9 cellular contexts compared by ENCODE assay signal in genomic region chr9:110254500-110254899, GRCh38. TPM values are rescaled to one million over a fixed set of nuclear protein-coding genes. Genes with fewer than 3 reads are reported as not detected.
A peak's percentile ranks its signal among the peaks of the same experiment; 100 is the strongest.
DNase-seq lines count a peak whose midpoint lies in the region; ATAC-seq, FAIRE-seq and TF ChIP-seq lines count a peak whose summit lies in the region.
"Had no signal": no experiment of that assay in that cellular context is flagged by ENCODE, and none has a peak within 500 bp of the region (broad histone marks: within the 10 kb centered on the region; RNA-seq: fewer than 3 reads in every experiment).

No MANE protein-coding gene starts in this region.

- H4K20me1 ChIP-seq in OCI-LY1 (ENCODE audit: insufficient read depth, low read length) (no peaks in the 10 kb centered on the region), endothelial cell of umbilical vein (replicated peaks; ENCODE audit: control insufficient read depth, extremely low read depth, insufficient read depth, low read length) (no peaks in the 10 kb centered on the region)

- peak overlapping the region; percentile 83 for H3K27ac Mint-ChIP-seq in CD4-positive, alpha-beta T cell

- peak overlapping the region; percentile 89 for H3K4me2 ChIP-seq in OCI-LY1 (ENCODE audit: low read length)
- H3K4me2 ChIP-seq in endothelial cell of umbilical vein (ENCODE audit: insufficient read depth, low read length) = peak overlapping the region; percentile 67

- no peaks in the 10 kb centered on the region for H3K9me2 ChIP-seq in OCI-LY1 (ENCODE audit: low read depth, low read length)

- H3K9me3 ChIP-seq in CD4-positive, alpha-beta T cell (ENCODE audit: control insufficient read depth, low read length) = no peaks in the 10 kb centered on the region
- H3K9me3 ChIP-seq in OCI-LY1 (ENCODE audit: low read length) (no peaks in the 10 kb centered on the region), endothelial cell of umbilical vein (replicated peaks; ENCODE audit: control insufficient read depth, insufficient read depth, low read length) (no peaks in the 10 kb centered on the region), neutrophil (no peaks in the 10 kb centered on the region)

- no peak for ATAC-seq in CD4-positive, alpha-beta T cell (ENCODE audit: poor library complexity)
- ATAC-seq in HG03108 (IDR thresholded peaks at IDR 0.05; ENCODE audit: unreplicated experiment) (no peak), GM18861 (IDR thresholded peaks at IDR 0.05; ENCODE audit: unreplicated experiment) (no peak)

- H2AFZ ChIP-seq in OCI-LY1 (ENCODE audit: low read length) (no peak overlapping the region), endothelial cell of umbilical vein (ENCODE audit: low read depth, low read length) (no peak overlapping the region)

- intact Hi-C loops in CD4-positive, alpha-beta T cell (cut with DNase I, micrococcal nuclease) = loop anchor here in 1 of 2 experiments (10.0 kb wide), 1 partner anchor 1320 kb away; the partner anchor contains the start of genes ABITRAM and ELP1
- intact Hi-C loops in endothelial cell of umbilical vein (cut with micrococcal nuclease) = loop anchor here (10.0 kb wide), 1 partner anchor 190 kb away; no protein-coding TSS in a partner anchor

- H3K9me1 ChIP-seq in endothelial cell of umbilical vein (replicated peaks; ENCODE audit: control insufficient read depth, extremely low read depth, insufficient read depth, low read length) = no peaks in the 10 kb centered on the region

- peak overlapping the region; percentile 93 for H3K4me3 ChIP-seq in OCI-LY1 (ENCODE audit: low read depth, low read length, poor library complexity, severe bottlenecking)
- peak overlapping the region; percentile 34 to 93 (median 77) for H3K4me3 ChIP-seq in endothelial cell of umbilical vein (replicated peaks in 1 of 3; ENCODE audit: insufficient read depth in 1 of 3, low read depth in 1 of 3, low read length in 3 of 3)
- peak overlapping the region; percentile 94 for H3K4me3 ChIP-seq in neutrophil (ENCODE audit: low read depth in 1 of 2, low read length in 1 of 2)

- H3K27me3 Mint-ChIP-seq in CD4-positive, alpha-beta T cell = no peaks in the 10 kb centered on the region

- POLR2A ChIA-PET in CD4-positive, alpha-beta T cell (lab: Charles Lee) = no interaction called here
- POLR2A ChIA-PET in endothelial cell of umbilical vein (lab: Charles Lee) = no interaction called here

- dilution Hi-C loops in endothelial cell of umbilical vein (cut with MboI; ENCODE audit: extremely low pct_ligation_motif_present, low sequenced_read_pairs) = no loop called here

- no peak for DNase-seq in CD4-positive, alpha-beta T cell
- DNase-seq in endothelial cell of umbilical vein (ENCODE audit: low read depth, low spot score) (no peak), NCI-H526 (lab: John Stamatoyannopoulos, UW) (no peak), kidney tubule cell (ENCODE audit: low spot score) (no peak)
- DNase-seq: NCI-H1417 had no signal

- no peaks in the 10 kb centered on the region for H3F3A ChIP-seq in OCI-LY1 (ENCODE audit: insufficient read depth, low read length)

- H3K4me1 Mint-ChIP-seq in CD4-positive, alpha-beta T cell (ENCODE audit: low read depth) = peaks cover 44% of the 10 kb centered on the region

- H3K9ac ChIP-seq in OCI-LY1 (ENCODE audit: low read length) (peak overlapping the region; percentile 77), endothelial cell of umbilical vein (replicated peaks; ENCODE audit: extremely low read depth, insufficient read depth, low read length) (peak overlapping the region; percentile 74)

- no peak for TF ChIP-seq POLR2A in endothelial cell of umbilical vein (IDR thresholded peaks at IDR 0.05; ENCODE audit: low read depth, low read length)

- peak overlapping the region; percentile 98 for H3K4me3 Mint-ChIP-seq in CD4-positive, alpha-beta T cell

- BruUV-seq in endothelial cell of umbilical vein (replicated peaks; lab: Mats Ljungman, UMichigan) = TSS peak; percentile 23

- no peak overlapping the region for H3K27ac ChIP-seq in CD4-positive, alpha-beta T cell (ENCODE audit: low read depth, low read length)
- H3K27ac ChIP-seq in OCI-LY1 (ENCODE audit: low read depth, low read length, poor library complexity, severe bottlenecking) (peak overlapping the region; percentile 42), endothelial cell of umbilical vein (ENCODE audit: insufficient read depth, low read depth, low read length) (no peak overlapping the region), neutrophil (peak overlapping the region; percentile 95)

- CTCF ChIA-PET in CD4-positive, alpha-beta T cell (lab: Charles Lee) = no interaction called here
- CTCF ChIA-PET in endothelial cell of umbilical vein (lab: Charles Lee) = no interaction called here

- H3K4me1 ChIP-seq in OCI-LY1 (ENCODE audit: insufficient read depth, low read length, severe bottlenecking) (peaks cover 31% of the 10 kb centered on the region), endothelial cell of umbilical vein (ENCODE audit: control insufficient read depth, extremely low read depth, insufficient read depth, low read length) (peaks cover 23% of the 10 kb centered on the region), neutrophil (ENCODE audit: control insufficient read depth in 1 of 2, insufficient read depth in 1 of 2, low read depth in 1 of 2, low read length in 1 of 2) (peaks cover 46 to 61% of the 10 kb centered on the region in 2 experiments)

- TF ChIP-seq CTCF in CD4-positive, alpha-beta T cell (IDR thresholded peaks at IDR 0.05) = no peak
- TF ChIP-seq CTCF in OCI-LY1 (IDR thresholded peaks at IDR 0.05; ENCODE audit: low read length) (no peak), endothelial cell of umbilical vein (IDR thresholded peaks at IDR 0.05; ENCODE audit: extremely low read depth in 1 of 2, insufficient read depth in 1 of 2, low read depth in 1 of 2, low read length in 2 of 2) (no peak), neutrophil (IDR thresholded peaks at IDR 0.05) (no peak)

- H3K36me3 ChIP-seq in OCI-LY1 (ENCODE audit: insufficient read depth, low read length) = peaks cover 16% of the 10 kb centered on the region
- H3K36me3 ChIP-seq in endothelial cell of umbilical vein (ENCODE audit: control insufficient read depth in 2 of 2, extremely low read depth in 1 of 2, insufficient read depth in 2 of 2, low read length in 2 of 2) = peaks cover 2 to 8% of the 10 kb centered on the region in 2 experiments
- H3K36me3 ChIP-seq in neutrophil = peaks cover 13% of the 10 kb centered on the region

- H3K9me3 Mint-ChIP-seq in CD4-positive, alpha-beta T cell = no peaks in the 10 kb centered on the region

- peaks cover 16% of the 10 kb centered on the region for H3K36me3 Mint-ChIP-seq in CD4-positive, alpha-beta T cell (ENCODE audit: low read depth)

- no peaks in the 10 kb centered on the region for H3K27me3 ChIP-seq in CD4-positive, alpha-beta T cell (ENCODE audit: control insufficient read depth, insufficient read depth, low read length)
- H3K27me3 ChIP-seq in OCI-LY1 (ENCODE audit: insufficient read depth, low read length) (no peaks in the 10 kb centered on the region), endothelial cell of umbilical vein (ENCODE audit: control insufficient read depth in 2 of 2, insufficient read depth in 2 of 2, low read length in 2 of 2) (no peaks in the 10 kb centered on the region), neutrophil (no peaks in the 10 kb centered on the region)

- H3K79me2 ChIP-seq in OCI-LY1 (ENCODE audit: insufficient read depth, low read length) (peaks cover 41% of the 10 kb centered on the region), endothelial cell of umbilical vein (ENCODE audit: control insufficient read depth, insufficient read depth, low read length) (peaks cover 66% of the 10 kb centered on the region)

- no peak for FAIRE-seq in endothelial cell of umbilical vein (lab: Jason Lieb, UNC)

TF ChIP-seq in endothelial cell of umbilical vein, 7 proteins besides CTCF, POLR2A, EP300 and RAD21:
- TF ChIP-seq FOS (IDR thresholded peaks at IDR 0.05; ENCODE audit: borderline replicate concordance, insufficient read depth, low read length) (no peak), MYC (IDR thresholded peaks at IDR 0.05; ENCODE audit: low read depth, low read length) (no peak), EZH2 (IDR thresholded peaks at IDR 0.05; ENCODE audit: borderline replicate concordance, low read depth, low read length, severe bottlenecking) (no peak), JUN (IDR thresholded peaks at IDR 0.05; ENCODE audit: borderline replicate concordance, insufficient read depth, insufficient read length, low read depth) (no peak), GATA2 (IDR thresholded peaks at IDR 0.05; ENCODE audit: insufficient read depth, insufficient read length, low read depth, low read length) (no peak), POLR2AphosphoS5 (IDR thresholded peaks at IDR 0.05; ENCODE audit: insufficient read depth, low read depth, low read length) (no peak), MAX (IDR thresholded peaks at IDR 0.05; ENCODE audit: insufficient read depth, insufficient read length) (no peak)

RNA-seq across cellular contexts. Expression of gene TXN, which starts 1.8 kb away (rescaled TPM):
- total RNA-seq in CD4-positive, alpha-beta T cell = 10 to 100 TPM; 31.5 to 35.1 TPM
- total RNA-seq in endothelial cell of umbilical vein = 280 and 286 TPM in 2 replicates
- 286 and 373 TPM in 2 replicates for polyA plus RNA-seq in endothelial cell of umbilical vein
- polyA plus RNA-seq in endothelial cell of umbilical vein (2011; cell fraction: cytosol; rRNA removed) = 308 and 389 TPM in 2 replicates
- 89.3 and 113 TPM in 2 replicates for polyA plus RNA-seq in endothelial cell of umbilical vein (2011; cell fraction: nucleus; rRNA removed)
- polyA plus RNA-seq in endothelial cell of umbilical vein (2012) = 403 and 514 TPM in 2 replicates
- 87.7 and 95.7 TPM in 2 replicates for polyA minus RNA-seq in endothelial cell of umbilical vein
- polyA minus RNA-seq in endothelial cell of umbilical vein (2011; cell fraction: cytosol; rRNA and poly(A)+ RNA removed) = 98.5 TPM
- 15.2 and 18.1 TPM in 2 replicates for polyA minus RNA-seq in endothelial cell of umbilical vein (2011; cell fraction: nucleus; rRNA and poly(A)+ RNA removed)

RNA-seq across cellular contexts. Expression of gene C9orf152, which starts 46.5 kb away (rescaled TPM):
- total RNA-seq in CD4-positive, alpha-beta T cell = not detected
- total RNA-seq in endothelial cell of umbilical vein = not detected in 2 replicates
- not detected in 2 replicates for polyA plus RNA-seq in endothelial cell of umbilical vein
- not detected in 2 replicates for polyA plus RNA-seq in endothelial cell of umbilical vein (2011; cell fraction: cytosol; rRNA removed)
- not detected in 2 replicates for polyA plus RNA-seq in endothelial cell of umbilical vein (2011; cell fraction: nucleus; rRNA removed)
- polyA plus RNA-seq in endothelial cell of umbilical vein (2012) = 0.10 and 0.15 TPM in 2 replicates
- polyA minus RNA-seq in endothelial cell of umbilical vein = not detected in 2 replicates
- not detected for polyA minus RNA-seq in endothelial cell of umbilical vein (2011; cell fraction: cytosol; rRNA and poly(A)+ RNA removed)
- not detected in 2 replicates for polyA minus RNA-seq in endothelial cell of umbilical vein (2011; cell fraction: nucleus; rRNA and poly(A)+ RNA removed)

Comparison
In these comparisons a context has a peak if more than half of its experiments do, and no peak if none do; other contexts are left out.
1. H3K27ac ChIP-seq: peak in OCI-LY1 (single experiment) and neutrophil (single experiment); none in CD4-positive, alpha-beta T cell (single experiment) and endothelial cell of umbilical vein (single experiment).
2. Peak in every context shown above with its lines, with median percentiles within 50 percentile points of each other: H3K4me3 ChIP-seq.